ENCODE assay signal across 1 cellular context in the genomic region with DNA sequence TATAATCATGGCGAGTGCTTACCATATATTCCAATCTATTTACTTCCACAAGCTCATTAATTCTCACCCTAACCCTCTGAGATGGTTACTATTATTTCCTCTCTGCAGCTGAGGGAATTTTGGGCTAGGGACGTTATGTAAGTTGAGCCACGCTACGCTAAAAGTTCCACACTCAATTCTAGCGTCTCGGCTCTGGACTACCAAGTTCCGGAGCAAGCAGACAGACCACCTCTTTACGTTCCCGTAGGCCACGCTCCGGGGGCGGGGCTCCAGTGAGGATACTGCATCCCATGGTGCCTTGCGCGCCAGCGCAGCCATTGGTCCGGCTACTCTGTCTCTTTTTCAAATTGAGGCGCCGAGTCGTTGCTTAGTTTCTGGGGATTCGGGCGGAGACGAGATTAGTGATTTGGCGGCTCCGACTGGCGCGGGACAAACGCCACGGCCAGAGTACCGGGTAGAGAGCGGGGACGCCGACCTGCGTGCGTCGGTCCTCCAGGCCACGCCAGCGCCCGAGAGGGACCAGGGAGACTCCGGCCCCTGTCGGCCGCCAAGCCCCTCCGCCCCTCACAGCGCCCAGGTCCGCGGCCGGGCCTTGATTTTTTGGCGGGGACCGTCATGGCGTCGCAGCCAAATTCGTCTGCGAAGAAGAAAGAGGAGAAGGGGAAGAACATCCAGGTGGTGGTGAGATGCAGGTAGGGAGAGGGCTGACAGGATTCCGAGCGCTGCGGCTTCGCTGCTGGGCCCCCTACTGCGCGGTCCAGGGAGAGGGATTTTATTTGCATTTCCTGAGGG.
TF ChIP-seq lines count a peak whose summit lies in the region.

KIF11 (plus strand) TSS at position 370 of the 792 bp plus-strand sequence; CDS start at position 616, 246 bp downstream.

TF ChIP-seq in K562, 482 proteins besides CTCF, POLR2A, EP300 and RAD21 (continued from another document and continues in another):
- TF ChIP-seq, protein P1, sequence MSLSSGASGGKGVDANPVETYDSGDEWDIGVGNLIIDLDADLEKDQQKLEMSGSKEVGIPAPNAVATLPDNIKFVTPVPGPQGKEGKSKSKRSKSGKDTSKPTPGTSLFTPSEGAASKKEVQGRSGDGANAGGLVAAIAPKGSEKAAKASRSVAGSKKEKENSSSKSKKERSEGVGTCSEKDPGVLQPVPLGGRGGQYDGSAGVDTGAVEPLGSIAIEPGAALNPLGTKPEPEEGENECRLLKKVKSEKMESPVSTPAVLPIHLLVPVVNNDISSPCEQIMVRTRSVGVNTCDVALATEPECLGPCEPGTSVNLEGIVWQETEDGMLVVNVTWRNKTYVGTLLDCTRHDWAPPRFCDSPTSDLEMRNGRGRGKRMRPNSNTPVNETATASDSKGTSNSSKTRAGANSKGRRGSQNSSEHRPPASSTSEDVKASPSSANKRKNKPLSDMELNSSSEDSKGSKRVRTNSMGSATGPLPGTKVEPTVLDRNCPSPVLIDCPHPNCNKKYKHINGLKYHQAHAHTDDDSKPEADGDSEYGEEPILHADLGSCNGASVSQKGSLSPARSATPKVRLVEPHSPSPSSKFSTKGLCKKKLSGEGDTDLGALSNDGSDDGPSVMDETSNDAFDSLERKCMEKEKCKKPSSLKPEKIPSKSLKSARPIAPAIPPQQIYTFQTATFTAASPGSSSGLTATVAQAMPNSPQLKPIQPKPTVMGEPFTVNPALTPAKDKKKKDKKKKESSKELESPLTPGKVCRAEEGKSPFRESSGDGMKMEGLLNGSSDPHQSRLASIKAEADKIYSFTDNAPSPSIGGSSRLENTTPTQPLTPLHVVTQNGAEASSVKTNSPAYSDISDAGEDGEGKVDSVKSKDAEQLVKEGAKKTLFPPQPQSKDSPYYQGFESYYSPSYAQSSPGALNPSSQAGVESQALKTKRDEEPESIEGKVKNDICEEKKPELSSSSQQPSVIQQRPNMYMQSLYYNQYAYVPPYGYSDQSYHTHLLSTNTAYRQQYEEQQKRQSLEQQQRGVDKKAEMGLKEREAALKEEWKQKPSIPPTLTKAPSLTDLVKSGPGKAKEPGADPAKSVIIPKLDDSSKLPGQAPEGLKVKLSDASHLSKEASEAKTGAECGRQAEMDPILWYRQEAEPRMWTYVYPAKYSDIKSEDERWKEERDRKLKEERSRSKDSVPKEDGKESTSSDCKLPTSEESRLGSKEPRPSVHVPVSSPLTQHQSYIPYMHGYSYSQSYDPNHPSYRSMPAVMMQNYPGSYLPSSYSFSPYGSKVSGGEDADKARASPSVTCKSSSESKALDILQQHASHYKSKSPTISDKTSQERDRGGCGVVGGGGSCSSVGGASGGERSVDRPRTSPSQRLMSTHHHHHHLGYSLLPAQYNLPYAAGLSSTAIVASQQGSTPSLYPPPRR (CRISPR knock-in tag; IDR thresholded peaks at IDR 0.05; ENCODE audit: borderline replicate concordance) = no peak
- TF ChIP-seq NCOA4 (IDR thresholded peaks at IDR 0.05; ENCODE audit: partially characterized antibody) (no peak), ATF6 (CRISPR knock-in tag; IDR thresholded peaks at IDR 0.05) (no peak), MTA3 (IDR thresholded peaks at IDR 0.05; ENCODE audit: borderline replicate concordance) (no peak), THRA (IDR thresholded peaks at IDR 0.05) (no peak), EHMT2 (IDR thresholded peaks at IDR 0.05) (no peak), ZKSCAN1 (IDR thresholded peaks at IDR 0.05; ENCODE audit: low read depth, low read length) (no peak), FOXJ2 (tag; IDR thresholded peaks at IDR 0.05) (no peak), FOXP1 (CRISPR knock-in tag; IDR thresholded peaks at IDR 0.05) (0 out of 2 replicates have a peak, but pooled peaks have one; percentile 32), ZNF764 (CRISPR knock-in tag; IDR thresholded peaks at IDR 0.05; ENCODE audit: low read depth) (no peak), NR1H2 (CRISPR knock-in tag; IDR thresholded peaks at IDR 0.05) (no peak), CTCFL (IDR thresholded peaks at IDR 0.05; ENCODE audit: borderline replicate concordance, insufficient read depth, low read depth, low read length, poor library complexity, severe bottlenecking) (peak; percentile 70), CHCHD3 (CRISPR knock-in tag; IDR thresholded peaks at IDR 0.05) (no peak; the same call in 1 of the 2 replicates), ZNF277 (CRISPR knock-in tag; IDR thresholded peaks at IDR 0.05; ENCODE audit: borderline replicate concordance) (no peak), ZNF41 (CRISPR knock-in tag; conservative IDR thresholded peaks at IDR 0.05) (no peak), NCOA6 (IDR thresholded peaks at IDR 0.05) (no peak), ZC3H8 (IDR thresholded peaks at IDR 0.05) (no peak), CBX5 (IDR thresholded peaks at IDR 0.05; ENCODE audit: borderline replicate concordance, low read depth) (no peak), HDAC6 (IDR thresholded peaks at IDR 0.05; ENCODE audit: low read depth, low read length) (no peak), FOXA1 (IDR thresholded peaks at IDR 0.05; ENCODE audit: borderline replicate concordance) (no peak), YY1 (IDR thresholded peaks at IDR 0.05; ENCODE audit: borderline replicate concordance in 1 of 3, control insufficient read depth in 1 of 3, extremely low read depth in 1 of 3, insufficient read depth in 3 of 3, insufficient read length in 1 of 3, insufficient replicate concordance in 2 of 3, low read depth in 1 of 3, low read length in 2 of 3) (peak in 2 of 3 experiments; percentile 56 to 77), CXXC5 (CRISPR knock-in tag; IDR thresholded peaks at IDR 0.05) (peak; percentile 73), ZKSCAN3 (CRISPR knock-in tag; IDR thresholded peaks at IDR 0.05) (no peak), MITF (IDR thresholded peaks at IDR 0.05) (no peak), ZNF830 (CRISPR knock-in tag; IDR thresholded peaks at IDR 0.05) (no peak), SAP30 (IDR thresholded peaks at IDR 0.05; ENCODE audit: borderline replicate concordance, insufficient read depth, low read depth, low read length, poor library complexity, severe bottlenecking) (peak; percentile 87), RFX5 (IDR thresholded peaks at IDR 0.05; ENCODE audit: low read depth, low read length) (no peak)
- TF ChIP-seq, protein P2, sequence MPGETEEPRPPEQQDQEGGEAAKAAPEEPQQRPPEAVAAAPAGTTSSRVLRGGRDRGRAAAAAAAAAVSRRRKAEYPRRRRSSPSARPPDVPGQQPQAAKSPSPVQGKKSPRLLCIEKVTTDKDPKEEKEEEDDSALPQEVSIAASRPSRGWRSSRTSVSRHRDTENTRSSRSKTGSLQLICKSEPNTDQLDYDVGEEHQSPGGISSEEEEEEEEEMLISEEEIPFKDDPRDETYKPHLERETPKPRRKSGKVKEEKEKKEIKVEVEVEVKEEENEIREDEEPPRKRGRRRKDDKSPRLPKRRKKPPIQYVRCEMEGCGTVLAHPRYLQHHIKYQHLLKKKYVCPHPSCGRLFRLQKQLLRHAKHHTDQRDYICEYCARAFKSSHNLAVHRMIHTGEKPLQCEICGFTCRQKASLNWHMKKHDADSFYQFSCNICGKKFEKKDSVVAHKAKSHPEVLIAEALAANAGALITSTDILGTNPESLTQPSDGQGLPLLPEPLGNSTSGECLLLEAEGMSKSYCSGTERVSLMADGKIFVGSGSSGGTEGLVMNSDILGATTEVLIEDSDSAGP (CRISPR knock-in tag; IDR thresholded peaks at IDR 0.05) = no peak
- TF ChIP-seq, protein P3, sequence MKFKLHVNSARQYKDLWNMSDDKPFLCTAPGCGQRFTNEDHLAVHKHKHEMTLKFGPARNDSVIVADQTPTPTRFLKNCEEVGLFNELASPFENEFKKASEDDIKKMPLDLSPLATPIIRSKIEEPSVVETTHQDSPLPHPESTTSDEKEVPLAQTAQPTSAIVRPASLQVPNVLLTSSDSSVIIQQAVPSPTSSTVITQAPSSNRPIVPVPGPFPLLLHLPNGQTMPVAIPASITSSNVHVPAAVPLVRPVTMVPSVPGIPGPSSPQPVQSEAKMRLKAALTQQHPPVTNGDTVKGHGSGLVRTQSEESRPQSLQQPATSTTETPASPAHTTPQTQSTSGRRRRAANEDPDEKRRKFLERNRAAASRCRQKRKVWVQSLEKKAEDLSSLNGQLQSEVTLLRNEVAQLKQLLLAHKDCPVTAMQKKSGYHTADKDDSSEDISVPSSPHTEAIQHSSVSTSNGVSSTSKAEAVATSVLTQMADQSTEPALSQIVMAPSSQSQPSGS (CRISPR knock-in tag; IDR thresholded peaks at IDR 0.05) = no peak
- TF ChIP-seq, protein P4, sequence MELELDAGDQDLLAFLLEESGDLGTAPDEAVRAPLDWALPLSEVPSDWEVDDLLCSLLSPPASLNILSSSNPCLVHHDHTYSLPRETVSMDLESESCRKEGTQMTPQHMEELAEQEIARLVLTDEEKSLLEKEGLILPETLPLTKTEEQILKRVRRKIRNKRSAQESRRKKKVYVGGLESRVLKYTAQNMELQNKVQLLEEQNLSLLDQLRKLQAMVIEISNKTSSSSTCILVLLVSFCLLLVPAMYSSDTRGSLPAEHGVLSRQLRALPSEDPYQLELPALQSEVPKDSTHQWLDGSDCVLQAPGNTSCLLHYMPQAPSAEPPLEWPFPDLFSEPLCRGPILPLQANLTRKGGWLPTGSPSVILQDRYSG (tag; conservative IDR thresholded peaks at IDR 0.05; ENCODE audit: low read depth) = no peak
- TF ChIP-seq, protein P5, sequence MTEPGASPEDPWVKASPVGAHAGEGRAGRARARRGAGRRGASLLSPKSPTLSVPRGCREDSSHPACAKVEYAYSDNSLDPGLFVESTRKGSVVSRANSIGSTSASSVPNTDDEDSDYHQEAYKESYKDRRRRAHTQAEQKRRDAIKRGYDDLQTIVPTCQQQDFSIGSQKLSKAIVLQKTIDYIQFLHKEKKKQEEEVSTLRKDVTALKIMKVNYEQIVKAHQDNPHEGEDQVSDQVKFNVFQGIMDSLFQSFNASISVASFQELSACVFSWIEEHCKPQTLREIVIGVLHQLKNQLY (CRISPR knock-in tag; conservative IDR thresholded peaks at IDR 0.05) = no peak
